ENCODE assay signal across 8 cellular contexts in genomic region chr19:30226464-30227070, GRCh38.
DNase-seq lines count a peak whose midpoint lies in the region; ATAC-seq lines count a peak whose summit lies in the region.

No MANE protein-coding gene starts in this region.

- peak overlapping the region; percentile 54 for H3K4me3 ChIP-seq in SJSA1

- intact Hi-C loops in head of caudate nucleus (cut with DNase I), result loop anchor here (5.0 to 10.0 kb wide), 3 partner anchors 146 to 179 kb away; partner anchors contain the start of gene ZNF536

- no peaks in the 10 kb centered on the region for H3K9me3 ChIP-seq in SJSA1 (replicated peaks)

- no peak overlapping the region for H3K27ac ChIP-seq in SJSA1

- DNase-seq in Daoy (ENCODE audit: low read depth) (peak; percentile 84), SJSA1 (ENCODE audit: low read depth in 1 of 2, low spot score in 2 of 2) (peak in 1 of 2 experiments; percentile 28), head of caudate nucleus (peak in 35 of 42 donors; percentile 34 to 86 (median 59)), retina (peak; percentile 85), NCI-H2107 (lab: John Stamatoyannopoulos, UW) (no peak), ACHN (no peak)

- H3K27me3 ChIP-seq in SJSA1 (replicated peaks), result peaks cover 69% of the 10 kb centered on the region

- ATAC-seq in HG03460 (IDR thresholded peaks at IDR 0.05; ENCODE audit: unreplicated experiment), result no peak
- no peak for ATAC-seq in GM19395 (IDR thresholded peaks at IDR 0.05; ENCODE audit: unreplicated experiment)

- peaks cover 23% of the 10 kb centered on the region for H3K4me1 ChIP-seq in SJSA1 (replicated peaks)

- H3K36me3 ChIP-seq in SJSA1, result no peaks in the 10 kb centered on the region

- in situ Hi-C loops in ACHN (cut with HindIII; ENCODE audit: low pct_ligation_motif_present, low pct_unique_long_range_greater_than_20kb, low sequenced_read_pairs), result no loop called here

Comparison
In these comparisons a context has a peak if more than half of its experiments do, and no peak if none do; other contexts are left out.
1. DNase-seq: peak in Daoy (single experiment), head of caudate nucleus (35 of 42) and retina (single experiment); none in NCI-H2107 (single experiment) and ACHN (single experiment).